ENCODE assay signal across 2 cellular contexts in the genomic region with DNA sequence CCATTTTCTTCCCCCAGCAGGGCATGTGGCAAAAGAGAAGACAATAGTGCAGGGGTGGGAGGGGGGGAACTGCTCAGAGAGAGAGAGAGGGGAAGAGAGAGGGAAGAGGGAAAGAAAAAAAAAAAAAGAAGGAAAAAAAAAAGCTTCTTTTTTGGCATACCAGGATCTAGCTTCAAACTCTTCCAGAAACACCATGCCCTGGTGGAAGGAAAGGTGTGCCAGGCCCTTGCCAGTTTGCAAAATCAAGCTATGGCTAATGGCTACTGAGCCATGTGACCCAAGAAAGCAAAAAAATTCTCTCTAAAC.
TF ChIP-seq lines count a peak whose summit lies in the region.

No MANE protein-coding gene starts in this region.

TF ChIP-seq in A549, 52 proteins besides CTCF, POLR2A, EP300 and RAD21 (continued from another document):
- TF ChIP-seq, protein P1, sequence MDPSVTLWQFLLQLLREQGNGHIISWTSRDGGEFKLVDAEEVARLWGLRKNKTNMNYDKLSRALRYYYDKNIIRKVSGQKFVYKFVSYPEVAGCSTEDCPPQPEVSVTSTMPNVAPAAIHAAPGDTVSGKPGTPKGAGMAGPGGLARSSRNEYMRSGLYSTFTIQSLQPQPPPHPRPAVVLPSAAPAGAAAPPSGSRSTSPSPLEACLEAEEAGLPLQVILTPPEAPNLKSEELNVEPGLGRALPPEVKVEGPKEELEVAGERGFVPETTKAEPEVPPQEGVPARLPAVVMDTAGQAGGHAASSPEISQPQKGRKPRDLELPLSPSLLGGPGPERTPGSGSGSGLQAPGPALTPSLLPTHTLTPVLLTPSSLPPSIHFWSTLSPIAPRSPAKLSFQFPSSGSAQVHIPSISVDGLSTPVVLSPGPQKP (IDR thresholded peaks at IDR 0.05; ENCODE audit: low read depth, low read length): no peak

TF ChIP-seq in IMR-90, 13 proteins besides CTCF, POLR2A, EP300 and RAD21 (continued from another document):
- TF ChIP-seq MAZ (IDR thresholded peaks at IDR 0.05; ENCODE audit: borderline replicate concordance, low read depth, low read length) (no peak), RCOR1 (IDR thresholded peaks at IDR 0.05; ENCODE audit: insufficient replicate concordance, low read length) (no peak), FOS (IDR thresholded peaks at IDR 0.05; ENCODE audit: low read depth, low read length) (no peak), NFE2L2 (IDR thresholded peaks at IDR 0.05; ENCODE audit: low read depth, low read length) (no peak), SMC3 (IDR thresholded peaks at IDR 0.05; ENCODE audit: low read depth, low read length) (no peak), MXI1 (IDR thresholded peaks at IDR 0.05; ENCODE audit: borderline replicate concordance, low read depth, low read length) (no peak), BHLHE40 (IDR thresholded peaks at IDR 0.05; ENCODE audit: low read depth, low read length) (no peak), CHD1 (IDR thresholded peaks at IDR 0.05; ENCODE audit: low read depth, low read length) (no peak)
